8 cellular contexts compared by ENCODE assay signal in the genomic region with DNA sequence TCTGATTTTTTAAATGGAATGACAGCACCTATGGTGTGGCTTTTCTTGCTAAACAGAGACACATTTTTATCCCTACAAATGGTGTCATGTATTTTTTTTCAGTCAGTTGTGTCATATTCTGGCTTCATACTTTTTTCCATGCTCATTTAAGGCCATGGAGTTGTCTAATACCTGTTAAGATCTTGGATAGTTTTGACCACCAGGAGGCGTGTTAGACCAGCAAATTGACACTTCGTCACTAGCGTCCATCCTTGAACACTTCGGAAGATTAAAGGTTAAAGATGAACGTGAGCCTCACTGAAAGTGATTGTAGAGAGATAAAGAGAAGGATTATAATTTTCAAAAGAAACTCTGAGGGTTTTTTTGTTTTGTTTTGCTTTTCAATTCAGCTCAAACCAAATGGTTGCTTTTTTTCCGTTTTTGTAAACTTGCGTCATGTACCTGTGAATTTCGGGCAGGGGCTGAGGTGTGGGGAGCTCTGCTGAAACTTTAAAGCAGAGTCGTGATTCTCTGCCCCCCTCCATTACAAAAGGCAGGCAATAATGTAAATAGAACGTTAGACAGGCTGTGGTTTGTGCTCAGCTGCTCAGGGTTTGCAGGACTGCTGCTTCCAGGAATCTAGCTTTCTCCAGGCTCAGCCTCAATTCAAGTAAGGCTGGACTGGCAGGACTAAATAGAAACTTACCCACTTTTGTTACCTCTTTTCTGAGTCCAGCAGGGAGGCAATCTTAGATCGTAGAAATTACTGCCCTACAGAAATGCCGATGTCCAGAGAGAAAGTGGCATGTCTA.
DNase-seq lines count a peak whose midpoint lies in the region; ATAC-seq and TF ChIP-seq lines count a peak whose summit lies in the region.

No MANE protein-coding gene starts in this region.

- H3K4me3 ChIP-seq in DND-41 (ENCODE audit: low read depth in 1 of 2, low read length in 2 of 2) (no peak overlapping the region), prostate gland (no peak overlapping the region)

- peaks cover 11% of the 10 kb centered on the region for H3K27me3 ChIP-seq in DND-41 (ENCODE audit: insufficient read depth, low read length, poor library complexity)
- H3K27me3 ChIP-seq in prostate gland (replicated peaks; ENCODE audit: insufficient read depth) = no peaks in the 10 kb centered on the region

- DNase-seq in DND-41 (peak; percentile 59), HEK293T (ENCODE audit: extremely low spot score) (peak; percentile 32), NCI-H2196 (lab: John Stamatoyannopoulos, UW; ENCODE audit: unreplicated experiment) (peak; percentile 92), germinal center (ENCODE audit: low spot score) (peak; percentile 17), prostate gland (ENCODE audit: low spot score) (peak; percentile 67)

- no peaks in the 10 kb centered on the region for H3K79me2 ChIP-seq in DND-41 (ENCODE audit: insufficient read depth, low read length)

- H3K27ac ChIP-seq in DND-41 (ENCODE audit: low read length) (no peak overlapping the region), VCaP (no peak overlapping the region), prostate gland (no peak overlapping the region)

- 28% methylated on average over 12 of the region's 12 CpGs for WGBS in prostate gland

- H3K9me3 ChIP-seq in DND-41 (ENCODE audit: insufficient read depth, low read length, severe bottlenecking) (no peaks in the 10 kb centered on the region), prostate gland (no peaks in the 10 kb centered on the region)

- H3K4me2 ChIP-seq in DND-41 (ENCODE audit: insufficient read depth, low read length) = no peak overlapping the region

- TF ChIP-seq CTCF in DND-41 (IDR thresholded peaks at IDR 0.05; ENCODE audit: borderline replicate concordance, extremely low read depth, low read length, poor library complexity, severe bottlenecking) (peak; percentile 93), VCaP (conservative IDR thresholded peaks at IDR 0.05) (peak; percentile 88), prostate gland (IDR thresholded peaks at IDR 0.05) (peak; percentile 72 to 87 (median 78))

- ATAC-seq in DND-41 (ENCODE audit: insufficient read depth, low read depth) (peak; percentile 73), HG03460 (IDR thresholded peaks at IDR 0.05; ENCODE audit: unreplicated experiment) (no peak), GM21723 (IDR thresholded peaks at IDR 0.05; ENCODE audit: unreplicated experiment) (no peak)

- CTCF ChIA-PET in HEK293T (lab: Yijun Ruan, JAX) = interaction anchor here (0.6 to 2.9 kb wide), 5 partner anchors 14 to 346 kb away, joined by 3 to 18 read pairs (median 6); no protein-coding TSS in a partner anchor

- no peak overlapping the region for H2AFZ ChIP-seq in DND-41 (ENCODE audit: low read depth, low read length)

- TF ChIP-seq POLR2A in prostate gland (IDR thresholded peaks at IDR 0.05) = no peak

- POLR2A ChIA-PET in HEK293T (lab: Yijun Ruan, JAX) = no interaction called here

- H4K20me1 ChIP-seq in DND-41 (ENCODE audit: insufficient read depth, low read length) = no peaks in the 10 kb centered on the region

- H3K36me3 ChIP-seq in DND-41 (ENCODE audit: insufficient read depth, low read length) (no peaks in the 10 kb centered on the region), prostate gland (no peaks in the 10 kb centered on the region)

- H3K9ac ChIP-seq in DND-41 (ENCODE audit: low read depth, low read length) = no peak overlapping the region

- intact Hi-C loops in prostate gland (cut with DNase I) = loop anchor here (1.0 to 10.0 kb wide), 2 partner anchors 345 to 1006 kb away; no protein-coding TSS in a partner anchor

- 0 out of 2 replicates have a peak, but pooled peaks cover 6% of the 10 kb centered on the region for H3K4me1 ChIP-seq in DND-41 (ENCODE audit: insufficient read depth, low read length)
- no peaks in the 10 kb centered on the region for H3K4me1 ChIP-seq in prostate gland (replicated peaks)

TF ChIP-seq in HEK293T, 16 proteins besides CTCF, POLR2A, EP300 and RAD21:
- TF ChIP-seq HDGF (IDR thresholded peaks at IDR 0.05; ENCODE audit: borderline replicate concordance) (no peak), BHLHE40 (IDR thresholded peaks at IDR 0.05; ENCODE audit: borderline replicate concordance) (no peak), FOXK2 (IDR thresholded peaks at IDR 0.05) (no peak), L3MBTL2 (conservative IDR thresholded peaks at IDR 0.05) (no peak), ELF4 (IDR thresholded peaks at IDR 0.05) (no peak), CTBP1 (IDR thresholded peaks at IDR 0.05; ENCODE audit: borderline replicate concordance) (no peak), FOXA1 (IDR thresholded peaks at IDR 0.05) (no peak), FOXM1 (IDR thresholded peaks at IDR 0.05; ENCODE audit: borderline replicate concordance) (no peak), ARNT (IDR thresholded peaks at IDR 0.05) (no peak), LEF1 (IDR thresholded peaks at IDR 0.05; ENCODE audit: borderline replicate concordance) (no peak), NFRKB (IDR thresholded peaks at IDR 0.05) (no peak)
- TF ChIP-seq, protein P1, sequence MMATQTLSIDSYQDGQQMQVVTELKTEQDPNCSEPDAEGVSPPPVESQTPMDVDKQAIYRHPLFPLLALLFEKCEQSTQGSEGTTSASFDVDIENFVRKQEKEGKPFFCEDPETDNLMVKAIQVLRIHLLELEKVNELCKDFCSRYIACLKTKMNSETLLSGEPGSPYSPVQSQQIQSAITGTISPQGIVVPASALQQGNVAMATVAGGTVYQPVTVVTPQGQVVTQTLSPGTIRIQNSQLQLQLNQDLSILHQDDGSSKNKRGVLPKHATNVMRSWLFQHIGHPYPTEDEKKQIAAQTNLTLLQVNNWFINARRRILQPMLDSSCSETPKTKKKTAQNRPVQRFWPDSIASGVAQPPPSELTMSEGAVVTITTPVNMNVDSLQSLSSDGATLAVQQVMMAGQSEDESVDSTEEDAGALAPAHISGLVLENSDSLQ (IDR thresholded peaks at IDR 0.05) = no peak

Comparison
In these comparisons a context has a peak if more than half of its experiments do, and no peak if none do; other contexts are left out.
1. DNase-seq: peak in every context shown above with its lines; median percentile 92 in NCI-H2196; 67 in prostate gland; 59 in DND-41; 32 in HEK293T; 17 in germinal center.